Comparison of ENCODE assay signal across 19 cellular contexts in genomic region chr5:155154973-155155372, GRCh38.
"Had no signal": no experiment of that assay in that cellular context is flagged by ENCODE, and none has a peak within 500 bp of the region (broad histone marks: within the 10 kb centered on the region; RNA-seq: fewer than 3 reads in every experiment).

No MANE protein-coding gene starts in this region.

- H3K27me3 ChIP-seq: left lung, ovary, testis had no signal

- H3K4me1 ChIP-seq: left lung, psoas muscle, testis, tibial artery had no signal

- H3K27ac ChIP-seq: coronary artery, dorsolateral prefrontal cortex, hepatocyte, left lung, ovary, psoas muscle, testis, tibial artery had no signal

- DNase-seq: dorsolateral prefrontal cortex; effector CD4-positive, alpha-beta T cell; kidney; left lung; natural killer cell; occipital lobe; ovary; posterior cingulate gyrus; psoas muscle; stimulated activated CD4-positive, alpha-beta T cell treated with anti-CD3 and anti-CD28 coated beads, Interleukin-4, amount 100 ng/mL, for 4 hours; stimulated activated naive CD8-positive, alpha-beta T cell treated with anti-CD3 and anti-CD28 coated beads, Interleukin-15, Interleukin-2, amounts not matched to agents 100 U/mL and 50 U/mL, for 24 hours; substantia nigra; testis; tibial artery had no signal

- H3K4me3 ChIP-seq: coronary artery, dorsolateral prefrontal cortex, hepatocyte, left lung, lung, ovary, psoas muscle, testis, tibial artery had no signal

- H3K36me3 ChIP-seq: left lung, ovary, tibial artery had no signal

- ATAC-seq: left lung; natural killer cell; psoas muscle; sciatic nerve; stimulated activated memory B cell treated with anti-CD40 and anti-IgM and Interleukin-4, amounts not matched to agents 10 μg/mL and 1 μg/mL and 100 μg/mL, for 72 hours; stimulated activated naive CD8-positive, alpha-beta T cell treated with anti-CD3 and anti-CD28 coated beads, Interleukin-15, Interleukin-2, amounts not matched to agents 100 U/mL and 50 U/mL, for 24 hours had no signal

- H3K79me2 ChIP-seq: hepatocyte had no signal

- H3K9me3 ChIP-seq: left lung, ovary, psoas muscle, testis, tibial artery had no signal

- H3K4me2 ChIP-seq: hepatocyte had no signal

- H2AFZ ChIP-seq: hepatocyte had no signal
